2 cellular contexts compared by ENCODE assay signal in genomic region chr2:204036706-204037105, GRCh38.
A peak's percentile ranks its signal among the peaks of the same experiment; 100 is the strongest.
TF ChIP-seq lines count a peak whose summit lies in the region.

No MANE protein-coding gene starts in this region.

TF ChIP-seq in HepG2, 621 proteins besides CTCF, POLR2A, EP300 and RAD21:
- TF ChIP-seq CEBPB (IDR thresholded peaks at IDR 0.05; ENCODE audit: borderline replicate concordance, low read depth, low read length) (peak; percentile 65; the same call in 1 of the 2 replicates), FUBP1 (CRISPR knock-in tag; IDR thresholded peaks at IDR 0.05; ENCODE audit: borderline replicate concordance) (no peak), ZBTB38 (CRISPR knock-in tag; IDR thresholded peaks at IDR 0.05) (no peak), ARNT2 (CRISPR knock-in tag; IDR thresholded peaks at IDR 0.05; ENCODE audit: low read depth) (no peak), ZBED4 (CRISPR knock-in tag; IDR thresholded peaks at IDR 0.05; ENCODE audit: borderline replicate concordance) (no peak), NFATC3 (CRISPR knock-in tag; IDR thresholded peaks at IDR 0.05) (no peak), MIXL1 (CRISPR knock-in tag; IDR thresholded peaks at IDR 0.05) (no peak)

TF ChIP-seq in H1, 55 proteins besides CTCF, POLR2A, EP300 and RAD21:
- TF ChIP-seq SP1 (IDR thresholded peaks at IDR 0.05; ENCODE audit: low read depth, low read length): no peak
- TF ChIP-seq CEBPB (IDR thresholded peaks at IDR 0.05; ENCODE audit: low read depth, low read length): peak; percentile 74; the same call in 1 of the 2 replicates
- TF ChIP-seq BACH1 (IDR thresholded peaks at IDR 0.05; ENCODE audit: low read length): no peak
- no peak for TF ChIP-seq HDAC2 (IDR thresholded peaks at IDR 0.05; ENCODE audit: borderline replicate concordance in 1 of 2, low read depth in 2 of 2, low read length in 2 of 2)
- no peak for TF ChIP-seq CTBP2 (IDR thresholded peaks at IDR 0.05; ENCODE audit: borderline replicate concordance, insufficient read depth, insufficient read length, low read length)
